In genomic region chr3:183058351-183058750, GRCh38 we compare ENCODE assay signal across 34 cellular contexts.
"Had no signal": no experiment of that assay in that cellular context is flagged by ENCODE, and none has a peak within 500 bp of the region (broad histone marks: within the 10 kb centered on the region; RNA-seq: fewer than 3 reads in every experiment).

No MANE protein-coding gene starts in this region.

- H3K36me3 ChIP-seq: brain microvascular endothelial cell, breast epithelium had no signal

- FAIRE-seq: astrocyte, TTC549 had no signal

- H3K4me1 ChIP-seq: adrenal gland, body of pancreas, breast epithelium had no signal

- H3K27me3 ChIP-seq: adrenal gland, body of pancreas, brain microvascular endothelial cell, breast epithelium had no signal

- DNase-seq: activated B cell treated with CpG ODN at 0.5 μM for 24 hours; activated CD4-positive, alpha-beta memory T cell treated with anti-CD3 and anti-CD28 coated beads for 36 hours; activated CD4-positive, alpha-beta T cell treated with anti-CD3 and anti-CD28 coated beads for 48 hours; activated CD4-positive, alpha-beta T cell treated with anti-CD3 and anti-CD28 coated beads, Interleukin-2, amount 50 U/mL, for 1 hour; activated CD4-positive, alpha-beta T cell treated with anti-CD3 and anti-CD28 coated beads, Interleukin-2, amount 50 U/mL, for 4 hours; activated CD4-positive, CD25-positive, alpha-beta regulatory T cell treated with anti-CD3 and anti-CD28 coated beads, Interleukin-2, amount 50 U/mL, for 72 hours; activated CD8-positive, alpha-beta memory T cell treated with anti-CD3 and anti-CD28 coated beads, Interleukin-2, amount 50 U/mL, for 4 hours; activated CD8-positive, alpha-beta T cell treated with anti-CD3 and anti-CD28 coated beads for 36 hours; activated effector memory CD4-positive, alpha-beta T cell treated with anti-CD3 and anti-CD28 coated beads, Interleukin-2, amount 50 U/mL, for 16 hours; activated gamma-delta T cell treated with Interleukin-2 at 50 U/mL for 16 hours; activated naive CD4-positive, alpha-beta T cell; activated naive CD4-positive, alpha-beta T cell treated with anti-CD3 and anti-CD28 coated beads for 36 hours; activated naive CD4-positive, alpha-beta T cell treated with anti-CD3 and anti-CD28 coated beads, Interleukin-2, amount 50 U/mL, for 16 hours; activated naive CD8-positive, alpha-beta T cell treated with anti-CD3 and anti-CD28 coated beads for 36 hours; activated T-cell treated with anti-CD3 and anti-CD28 coated beads for 4 hours; activated T-cell treated with anti-CD3 and anti-CD28 coated beads, Interleukin-2, amount 50 U/mL, for 1 hour; activated T-cell treated with anti-CD3 and anti-CD28 coated beads, Interleukin-2, amount 50 U/mL, for 4 hours; activated T-cell treated with anti-CD3 and anti-CD28 coated beads, Interleukin-2, amount 50 U/mL, for 72 hours; adrenal gland; amniotic stem cell; aorta; body of pancreas; brain microvascular endothelial cell; caudate nucleus; cerebellar nuclear complex; T-helper 1 cell; T-helper 2 cell; T-helper 9 cell had no signal

- H3K4me3 ChIP-seq: adrenal gland, body of pancreas, breast epithelium had no signal

- H3K9me3 ChIP-seq: adrenal gland, body of pancreas, breast epithelium had no signal

- H3K27ac ChIP-seq: adrenal gland, body of pancreas, brain microvascular endothelial cell, breast epithelium, VCaP had no signal

- ATAC-seq: activated CD8-positive, alpha-beta T cell treated with anti-CD3 and anti-CD28 coated beads for 36 hours; activated naive CD4-positive, alpha-beta T cell treated with anti-CD3 and anti-CD28 coated beads, Interleukin-2, amount 50 U/mL, for 72 hours; activated T-cell treated with anti-CD3 and anti-CD28 coated beads, Interleukin-2, amount 50 U/mL, for 4 hours; activated T-cell treated with anti-CD3 and anti-CD28 coated beads, Interleukin-2, amount 50 U/mL, for 72 hours; activated T-helper 17 cell treated with anti-CD3 and anti-CD28 coated beads, Interleukin-2, amount 50 U/mL, for 72 hours; body of pancreas had no signal
